Comparison of ENCODE assay signal across 8 cellular contexts in the genomic region with DNA sequence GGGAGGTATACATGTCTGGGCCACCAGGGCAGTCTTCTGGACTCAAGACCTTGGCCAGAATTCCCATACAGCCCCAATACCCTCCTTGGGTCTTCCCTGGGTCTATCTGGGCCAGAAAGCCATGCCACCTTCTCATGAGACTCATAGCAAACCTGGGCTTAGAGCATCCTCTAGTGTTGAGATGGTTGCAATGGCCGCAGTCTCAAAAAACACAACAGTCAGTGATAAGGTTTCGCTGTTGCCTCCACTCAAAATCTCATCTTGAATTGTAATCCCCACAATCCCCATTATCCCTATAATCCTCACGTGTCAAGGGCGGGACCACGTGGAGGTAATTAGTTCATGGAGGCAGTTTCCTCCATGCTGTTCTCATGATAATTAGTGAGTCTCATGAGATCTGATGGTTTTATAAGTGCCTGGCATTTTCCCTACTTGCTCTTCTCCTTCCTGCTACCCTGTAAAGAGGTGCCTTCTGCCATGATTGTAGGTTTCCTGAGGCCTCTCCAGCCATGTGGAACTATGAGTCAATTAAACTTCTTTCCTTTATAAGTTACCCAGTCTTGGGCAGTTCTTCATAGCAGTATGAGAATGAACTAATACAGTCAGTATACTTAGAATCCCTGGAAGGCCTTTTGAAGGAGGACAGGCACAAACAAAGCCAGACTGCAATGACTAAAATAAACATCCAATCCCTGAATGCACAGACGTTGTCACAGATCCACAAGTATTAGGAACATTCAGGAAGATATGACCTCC.
DNase-seq lines count a peak whose midpoint lies in the region; ATAC-seq lines count a peak whose summit lies in the region.

No MANE protein-coding gene starts in this region.

- H3K36me3 Mint-ChIP-seq in activated naive CD4-positive, alpha-beta T cell treated with anti-CD3 and anti-CD28 coated beads for 36 hours (ENCODE audit: low read depth): no peaks in the 10 kb centered on the region

- H3K9ac ChIP-seq in GM23248: no peak overlapping the region

- no peak overlapping the region for H2AFZ ChIP-seq in GM23248

- H3F3A ChIP-seq in GM23248 (ENCODE audit: insufficient read depth): peaks cover 9% of the 10 kb centered on the region

- CTCF ChIA-PET in activated naive CD4-positive, alpha-beta T cell treated with anti-CD3 and anti-CD28 coated beads for 36 hours (lab: Charles Lee): no interaction called here

- in situ Hi-C loops in GM23248 (cut with MboI): no loop called here

- no peak overlapping the region for H3K4me2 ChIP-seq in GM23248 (ENCODE audit: unreplicated experiment)

- no peaks in the 10 kb centered on the region for H3K36me3 ChIP-seq in GM23248 (ENCODE audit: low read depth)

- H3K4me1 Mint-ChIP-seq in activated naive CD4-positive, alpha-beta T cell treated with anti-CD3 and anti-CD28 coated beads for 36 hours (ENCODE audit: low read depth): no peaks in the 10 kb centered on the region

- no peaks in the 10 kb centered on the region for H3K79me2 ChIP-seq in GM23248 (ENCODE audit: insufficient read depth)

- intact Hi-C loops in activated naive CD4-positive, alpha-beta T cell treated with anti-CD3 and anti-CD28 coated beads for 36 hours (cut with micrococcal nuclease): loop anchor here (1.0 kb wide), 1 partner anchor 355 kb away; no protein-coding TSS in a partner anchor

- no peaks in the 10 kb centered on the region for H3K27me3 ChIP-seq in GM23248 (replicated peaks; ENCODE audit: insufficient read depth)

- no peaks in the 10 kb centered on the region for H4K20me1 ChIP-seq in GM23248 (ENCODE audit: insufficient read depth)

- H3K4me3 ChIP-seq in GM23248: no peak overlapping the region

- peaks cover 3% of the 10 kb centered on the region for H3K27me3 Mint-ChIP-seq in activated naive CD4-positive, alpha-beta T cell treated with anti-CD3 and anti-CD28 coated beads for 36 hours (ENCODE audit: low read depth)

- no peak overlapping the region for H3K4me3 Mint-ChIP-seq in activated naive CD4-positive, alpha-beta T cell treated with anti-CD3 and anti-CD28 coated beads for 36 hours

- H3K4me1 ChIP-seq in GM23248 (ENCODE audit: insufficient read depth): peaks cover 9% of the 10 kb centered on the region

- ATAC-seq in HG03108 (IDR thresholded peaks at IDR 0.05; ENCODE audit: unreplicated experiment): no peak

- DNase-seq in activated naive CD4-positive, alpha-beta T cell treated with anti-CD3 and anti-CD28 coated beads for 36 hours: peak; percentile 21
- no peak for DNase-seq in activated naive CD4-positive, alpha-beta T cell treated with anti-CD3 and anti-CD28 coated beads, Interleukin-2, amount 50 U/mL, for 16 hours
- DNase-seq in GM23248: peak; percentile 54
- DNase-seq in NCI-H1436 (lab: John Stamatoyannopoulos, UW): peak; percentile 14
- peak; percentile 60 for DNase-seq in astrocyte of the hippocampus (ENCODE audit: low read depth, low spot score)
- DNase-seq in inferior parietal cortex (ENCODE audit: extremely low spot score): peak; percentile 44
- no peak for DNase-seq in mesenteric fat pad (ENCODE audit: low spot score)

- no peak overlapping the region for H3K27ac Mint-ChIP-seq in activated naive CD4-positive, alpha-beta T cell treated with anti-CD3 and anti-CD28 coated beads for 36 hours

- H3K9me2 ChIP-seq in GM23248 (ENCODE audit: insufficient read depth): no peaks in the 10 kb centered on the region

- H3K27ac ChIP-seq in GM23248: no peak overlapping the region

- 59 to 61% methylated on average over 6 of the region's 6 CpGs for WGBS in GM23248 (ENCODE audit: low coverage in 1 of 2, low lambda C conversion rate in 2 of 2, missing lambda C conversion rate in 2 of 2), 2 experiments

- no peaks in the 10 kb centered on the region for H3K9me3 Mint-ChIP-seq in activated naive CD4-positive, alpha-beta T cell treated with anti-CD3 and anti-CD28 coated beads for 36 hours

- no peaks in the 10 kb centered on the region for H3K9me3 ChIP-seq in GM23248 (ENCODE audit: low read depth)

Comparison
In these comparisons a context has a peak if more than half of its experiments do, and no peak if none do; other contexts are left out.
1. DNase-seq: peak in activated naive CD4-positive, alpha-beta T cell treated with anti-CD3 and anti-CD28 coated beads for 36 hours (single experiment), GM23248 (single experiment), NCI-H1436 (single experiment), astrocyte of the hippocampus (single experiment) and inferior parietal cortex (single experiment); none in activated naive CD4-positive, alpha-beta T cell treated with anti-CD3 and anti-CD28 coated beads, Interleukin-2, amount 50 U/mL, for 16 hours (single experiment) and mesenteric fat pad (single experiment).